14 cellular contexts compared by ENCODE assay signal in the genomic region with DNA sequence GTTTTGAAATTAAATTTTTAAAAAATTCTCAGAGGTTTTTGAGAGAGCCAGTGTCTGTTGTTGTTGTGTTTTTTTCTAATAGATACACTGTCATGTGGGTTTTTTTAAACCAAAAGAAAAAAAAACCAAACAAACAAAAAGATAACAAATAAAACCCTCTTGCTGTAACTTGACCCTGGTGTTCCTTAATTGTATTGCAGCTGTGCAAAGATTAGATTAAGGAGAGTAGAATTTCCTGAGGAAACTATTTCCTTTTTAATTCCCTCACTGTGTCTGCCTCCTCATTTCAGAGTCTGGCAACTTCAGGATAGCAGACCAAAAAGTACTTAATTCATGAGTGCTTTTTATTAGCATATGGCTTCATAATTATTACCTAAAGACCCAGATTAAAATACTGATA.
DNase-seq lines count a peak whose midpoint lies in the region; ATAC-seq and TF ChIP-seq lines count a peak whose summit lies in the region.
"Had no signal": no experiment of that assay in that cellular context is flagged by ENCODE, and none has a peak within 500 bp of the region (broad histone marks: within the 10 kb centered on the region; RNA-seq: fewer than 3 reads in every experiment).

No MANE protein-coding gene starts in this region.

- no peaks in the 10 kb centered on the region for H3K36me3 ChIP-seq in GM06990 (ENCODE audit: control insufficient read depth, insufficient read depth, low read length)
- H3K36me3 ChIP-seq in lower lobe of right lung, result no peaks in the 10 kb centered on the region
- H3K36me3 ChIP-seq: heart left ventricle had no signal

- H3K4me1 ChIP-seq in lower lobe of right lung, result no peaks in the 10 kb centered on the region
- H3K4me1 ChIP-seq: heart left ventricle had no signal

- H3K27me3 ChIP-seq in GM06990 (replicated peaks; ENCODE audit: control insufficient read depth, insufficient read depth, low read length), result no peaks in the 10 kb centered on the region
- no peaks in the 10 kb centered on the region for H3K27me3 ChIP-seq in lower lobe of right lung (ENCODE audit: low read depth)
- H3K27me3 ChIP-seq: heart left ventricle had no signal

- no peak overlapping the region for H3K4me3 ChIP-seq in GM06990 (replicated peaks; ENCODE audit: low read depth, low read length)
- H3K4me3 ChIP-seq in LNCaP clone FGC (ENCODE audit: low read depth, low read length), result no peak overlapping the region
- H3K4me3 ChIP-seq in lower lobe of right lung, result no peak overlapping the region
- H3K4me3 ChIP-seq: heart left ventricle had no signal

- ATAC-seq in lower lobe of right lung, result no peak
- ATAC-seq: heart left ventricle had no signal

- TF ChIP-seq CTCF in GM06990 (IDR thresholded peaks at IDR 0.05; ENCODE audit: insufficient read depth, low read length, poor library complexity, severe bottlenecking) (peak; percentile 12), LNCaP clone FGC (IDR thresholded peaks at IDR 0.05; ENCODE audit: control insufficient read depth, extremely low read depth, insufficient read depth) (no peak), lower lobe of right lung (IDR thresholded peaks at IDR 0.05) (peak; percentile 24)

- intact Hi-C loops in lower lobe of right lung (cut with DNase I), result no loop called here

- DNase-seq in GM06990 (ENCODE audit: extremely low read depth, insufficient read length), result no peak
- peak; percentile 36 for DNase-seq in LNCaP clone FGC (ENCODE audit: low read depth)
- peak; percentile 8 for DNase-seq in amniotic epithelial cell (ENCODE audit: low read depth)
- no peak for DNase-seq in lower lobe of right lung
- no peak for DNase-seq in T-helper 2 cell
- no peak for DNase-seq in NOMO-1 (lab: John Stamatoyannopoulos, UW; ENCODE audit: unreplicated experiment in 2 of 2)
- DNase-seq in UCSD-AML1 (lab: John Stamatoyannopoulos, UW; ENCODE audit: unreplicated experiment), result no peak
- DNase-seq in GM19238 (ENCODE audit: insufficient read length, low spot score), result no peak
- DNase-seq: activated CD4-positive, alpha-beta T cell treated with anti-CD3 and anti-CD28 coated beads, Interleukin-2, amount 50 U/mL, for 4 hours; activated naive CD4-positive, alpha-beta T cell; Calu3; heart left ventricle; mesenchymal stem cell; NCI-H345 had no signal

- H3K9me3 ChIP-seq in lower lobe of right lung, result no peaks in the 10 kb centered on the region
- H3K9me3 ChIP-seq: heart left ventricle had no signal

- H3K27ac ChIP-seq in lower lobe of right lung, result no peak overlapping the region
- H3K27ac ChIP-seq: heart left ventricle had no signal

Comparison
In these comparisons a context has a peak if more than half of its experiments do, and no peak if none do; other contexts are left out.
1. DNase-seq: peak in LNCaP clone FGC (single experiment) and amniotic epithelial cell (single experiment); none in GM06990 (single experiment), lower lobe of right lung (single experiment), T-helper 2 cell (0 of 5), NOMO-1 (0 of 2), UCSD-AML1 (single experiment) and GM19238 (single experiment).